Comparison of ENCODE assay signal across 8 cellular contexts in genomic region chr3:38039899-38040261, GRCh38. TPM values are rescaled to one million over a fixed set of nuclear protein-coding genes. Genes with fewer than 3 reads are reported as not detected.
DNase-seq lines count a peak whose midpoint lies in the region; TF ChIP-seq lines count a peak whose summit lies in the region.

No MANE protein-coding gene starts in this region.

- peak overlapping the region; percentile 99 for H2AFZ ChIP-seq in neural progenitor cell (replicated peaks)

- H3K4me2 ChIP-seq in neural progenitor cell, result peak overlapping the region; percentile 90

- peaks cover 10% of the 10 kb centered on the region for H3K4me1 Mint-ChIP-seq in neural progenitor cell

- no peak overlapping the region for H3K27ac ChIP-seq in neural progenitor cell

- H3K27me3 Mint-ChIP-seq in neural progenitor cell (ENCODE audit: insufficient read depth, low read depth), result peaks cover 20% of the 10 kb centered on the region

- no peaks in the 10 kb centered on the region for H3K9me3 ChIP-seq in neural progenitor cell (ENCODE audit: low read depth)

- peak; percentile 38 for TF ChIP-seq CTCF in GM20000 (IDR thresholded peaks at IDR 0.05; ENCODE audit: extremely low read depth, missing control alignments)
- peak; percentile 21 for TF ChIP-seq CTCF in foreskin fibroblast (IDR thresholded peaks at IDR 0.05; ENCODE audit: low read depth, low read length)
- no peak for TF ChIP-seq CTCF in neural progenitor cell (IDR thresholded peaks at IDR 0.05)

- H3K36me3 ChIP-seq in neural progenitor cell, result no peaks in the 10 kb centered on the region

- H3K4me3 ChIP-seq in Jurkat, Clone E6-1 (ENCODE audit: low read length), result peak overlapping the region; percentile 62
- H3K4me3 ChIP-seq in foreskin fibroblast (ENCODE audit: low read depth in 1 of 2, low read length in 2 of 2), result peak overlapping the region in 1 of 2 donors; percentile 49
- peak overlapping the region; percentile 57 for H3K4me3 ChIP-seq in neural progenitor cell

- H3K79me2 ChIP-seq in neural progenitor cell (ENCODE audit: low read depth), result no peaks in the 10 kb centered on the region

- peaks cover 7% of the 10 kb centered on the region for H3F3A ChIP-seq in neural progenitor cell (ENCODE audit: low read depth)

- no peaks in the 10 kb centered on the region for H4K20me1 ChIP-seq in neural progenitor cell (ENCODE audit: low read depth)

- no peak overlapping the region for H3K27ac Mint-ChIP-seq in neural progenitor cell

- H3K4me3 Mint-ChIP-seq in neural progenitor cell, result peak overlapping the region; percentile 81

- H3K27me3 ChIP-seq in neural progenitor cell, result peaks cover 53% of the 10 kb centered on the region

- H3K36me3 Mint-ChIP-seq in neural progenitor cell, result no peaks in the 10 kb centered on the region

- peaks cover 3% of the 10 kb centered on the region for H3K4me1 ChIP-seq in neural progenitor cell

- no peaks in the 10 kb centered on the region for H3K9me3 Mint-ChIP-seq in neural progenitor cell

- no peak overlapping the region for H3K9ac ChIP-seq in neural progenitor cell

- peak; percentile 53 for DNase-seq in CMK (ENCODE audit: low read depth)
- peak; percentile 64 for DNase-seq in GM20000 (ENCODE audit: low spot score)
- DNase-seq in Jurkat, Clone E6-1 (ENCODE audit: low read depth, low spot score), result no peak
- peak; percentile 49 for DNase-seq in activated CD8-positive, alpha-beta memory T cell treated with anti-CD3 and anti-CD28 coated beads, Interleukin-2, amount 50 U/mL, for 4 hours
- peak; percentile 42 to 74 for DNase-seq in foreskin fibroblast
- DNase-seq in neural progenitor cell (ENCODE audit: low spot score), result peak; percentile 41
- DNase-seq in LoVo (ENCODE audit: low spot score), result no peak
- DNase-seq in occipital lobe (lab: John Stamatoyannopoulos, UW), result no peak

RNA-seq across cellular contexts. Expression of gene DLEC1, which starts 0.9 kb away (rescaled TPM):
- 0.79 TPM for polyA plus RNA-seq in Jurkat, Clone E6-1 (2012; ENCODE audit: insufficient read depth, insufficient read length)
- total RNA-seq in neural progenitor cell (ENCODE audit: low replicate concordance) (0.60 and 1.4 TPM in 2 replicates), occipital lobe (0.78 TPM)

RNA-seq across cellular contexts. Expression of gene PLCD1, which starts 10.4 kb away (rescaled TPM):
- polyA plus RNA-seq in Jurkat, Clone E6-1 (2012; ENCODE audit: insufficient read depth, insufficient read length), result 5.1 TPM
- total RNA-seq in neural progenitor cell (ENCODE audit: low replicate concordance), result 38.6 and 42.4 TPM in 2 replicates
- total RNA-seq in occipital lobe, result 4.4 TPM

RNA-seq across cellular contexts. Expression of gene VILL, which starts 49.3 kb away (rescaled TPM):
- 33.3 TPM for polyA plus RNA-seq in Jurkat, Clone E6-1 (2012; ENCODE audit: insufficient read depth, insufficient read length)
- total RNA-seq in neural progenitor cell (ENCODE audit: low replicate concordance) (4.9 and 5.6 TPM in 2 replicates), occipital lobe (13.6 TPM)

Comparison
In these comparisons a context has a peak if more than half of its experiments do, and no peak if none do; other contexts are left out.
1. DNase-seq: peak in CMK (single experiment), GM20000 (single experiment), activated CD8-positive, alpha-beta memory T cell treated with anti-CD3 and anti-CD28 coated beads, Interleukin-2, amount 50 U/mL, for 4 hours (single experiment), foreskin fibroblast (2 of 2) and neural progenitor cell (single experiment); none in Jurkat, Clone E6-1 (single experiment), LoVo (single experiment) and occipital lobe (single experiment).